ENCODE assay signal across 8 cellular contexts in genomic region chr19:7903244-7904073, GRCh38. TPM values are rescaled to one million over a fixed set of nuclear protein-coding genes. Genes with fewer than 3 reads are reported as not detected.
DNase-seq lines count a peak whose midpoint lies in the region; ATAC-seq, FAIRE-seq and TF ChIP-seq lines count a peak whose summit lies in the region.

Gene MAP2K7, plus strand, starts transcription at chr19:7903877. Its CDS starts 68 bp downstream, at chr19:7903945.

- DNase-seq in NCI-H1417 treated with DMSO at 0.1 percent for 48 hours (lab: John Stamatoyannopoulos, UW) (peak; percentile 96), SW480 (ENCODE audit: low spot score) (peak; percentile 98), Right ventricle myocardium superior (peak; percentile 100), pancreas (peak; percentile 99 to 100 (median 100)), tibial artery (peak; percentile 99 to 100)
- DNase-seq in activated naive CD8-positive, alpha-beta T cell treated with anti-CD3 and anti-CD28 coated beads, Interleukin-2, amount 50 U/mL, for 24 hours, result peak; percentile 100

- intact Hi-C loops in Right ventricle myocardium superior (cut with DNase I), result no loop called here
- intact Hi-C loops in pancreas (cut with DNase I), result no loop called here
- intact Hi-C loops in tibial artery (cut with DNase I; ENCODE audit: low total_unique reads), result loop anchor here (5.0 kb wide), 1 partner anchor 51 kb away; no protein-coding TSS in a partner anchor

- 0 to 1% methylated on average over 72 to 89 of the region's 89 CpGs for WGBS in pancreas, 2 donors

- H3K36me3 ChIP-seq in pancreas (no peaks in the 10 kb centered on the region), tibial artery (peaks cover 0 to 16% (median 16%) of the 10 kb centered on the region in 3 donors)

- H3K4me3 Mint-ChIP-seq in activated naive CD8-positive, alpha-beta T cell treated with anti-CD3 and anti-CD28 coated beads, Interleukin-2, amount 50 U/mL, for 24 hours, result peak within 1 kb of the TSS; percentile 88

- H3K27ac ChIP-seq in pancreas (peak within 1 kb of the TSS; percentile 63 to 89 (median 83)), tibial artery (peak within 1 kb of the TSS; percentile 82 to 84)

- H3K27me3 ChIP-seq in pancreas (no peaks in the 10 kb centered on the region), tibial artery (peaks cover 0 to 11% of the 10 kb centered on the region in 2 donors)

- peak within 1 kb of the TSS; percentile 98 for H3K27ac Mint-ChIP-seq in activated naive CD8-positive, alpha-beta T cell treated with anti-CD3 and anti-CD28 coated beads, Interleukin-2, amount 50 U/mL, for 24 hours

- peak; percentile 83 for FAIRE-seq in pancreas (lab: Jason Lieb, UNC)

- no peaks in the 10 kb centered on the region for H3K9me3 ChIP-seq in pancreas
- H3K9me3 ChIP-seq in tibial artery, result no peaks in the 10 kb centered on the region

- H3K36me3 Mint-ChIP-seq in activated naive CD8-positive, alpha-beta T cell treated with anti-CD3 and anti-CD28 coated beads, Interleukin-2, amount 50 U/mL, for 24 hours (ENCODE audit: low read depth), result peaks cover 14% of the 10 kb centered on the region

- H3K4me1 ChIP-seq in pancreas, result peaks cover 3 to 14% (median 10%) of the 10 kb centered on the region in 3 donors
- H3K4me1 ChIP-seq in tibial artery, result peaks cover 0 to 49% (median 35%) of the 10 kb centered on the region in 4 donors

- ATAC-seq in HG02798 (IDR thresholded peaks at IDR 0.05; ENCODE audit: poor library complexity, unreplicated experiment), result peak; percentile 87
- ATAC-seq in activated naive CD8-positive, alpha-beta T cell treated with anti-CD3 and anti-CD28 coated beads, Interleukin-2, amount 50 U/mL, for 24 hours, result peak; percentile 82
- peak; percentile 92 for ATAC-seq in Right ventricle myocardium superior (ENCODE audit: poor library complexity)
- peak; percentile 87 to 93 (median 90) for ATAC-seq in pancreas

- H3K4me3 ChIP-seq in GM12875 (ENCODE audit: low read depth, low read length), result peak within 1 kb of the TSS; percentile 82
- H3K4me3 ChIP-seq in pancreas, result peak within 1 kb of the TSS; percentile 53 to 93 (median 82)
- H3K4me3 ChIP-seq in tibial artery, result peak within 1 kb of the TSS; percentile 76 to 79

- peak; percentile 62 for TF ChIP-seq CTCF in GM12875 (IDR thresholded peaks at IDR 0.05; ENCODE audit: borderline replicate concordance, insufficient read depth, low read depth, low read length)
- peak in 2 of 4 donors; percentile 20 to 21 for TF ChIP-seq CTCF in pancreas (IDR thresholded peaks at IDR 0.05)
- TF ChIP-seq CTCF in tibial artery (IDR thresholded peaks at IDR 0.05), result peak; percentile 33 to 38

- H3K27me3 Mint-ChIP-seq in activated naive CD8-positive, alpha-beta T cell treated with anti-CD3 and anti-CD28 coated beads, Interleukin-2, amount 50 U/mL, for 24 hours, result peaks cover 5% of the 10 kb centered on the region

- peaks cover 35% of the 10 kb centered on the region for H3K4me1 Mint-ChIP-seq in activated naive CD8-positive, alpha-beta T cell treated with anti-CD3 and anti-CD28 coated beads, Interleukin-2, amount 50 U/mL, for 24 hours

- no peaks in the 10 kb centered on the region for H3K9me3 Mint-ChIP-seq in activated naive CD8-positive, alpha-beta T cell treated with anti-CD3 and anti-CD28 coated beads, Interleukin-2, amount 50 U/mL, for 24 hours

RNA-seq across cellular contexts. Expression of gene MAP2K7, which starts in this region (rescaled TPM):
- total RNA-seq in Right ventricle myocardium superior (27.5 TPM), pancreas (10 to 100 TPM; 13.9 to 21.0 (median 16.1) TPM)
- 10 to 100 TPM; 21.6 to 45.3 TPM for polyA plus RNA-seq in pancreas

Comparison
In these comparisons a context has a peak if more than half of its experiments do, and no peak if none do; other contexts are left out.
1. Peak in every context shown above with its lines: DNase-seq, ATAC-seq, H3K4me3 ChIP-seq and H3K27ac ChIP-seq.